ENCODE assay signal across 1 cellular context in the genomic region with DNA sequence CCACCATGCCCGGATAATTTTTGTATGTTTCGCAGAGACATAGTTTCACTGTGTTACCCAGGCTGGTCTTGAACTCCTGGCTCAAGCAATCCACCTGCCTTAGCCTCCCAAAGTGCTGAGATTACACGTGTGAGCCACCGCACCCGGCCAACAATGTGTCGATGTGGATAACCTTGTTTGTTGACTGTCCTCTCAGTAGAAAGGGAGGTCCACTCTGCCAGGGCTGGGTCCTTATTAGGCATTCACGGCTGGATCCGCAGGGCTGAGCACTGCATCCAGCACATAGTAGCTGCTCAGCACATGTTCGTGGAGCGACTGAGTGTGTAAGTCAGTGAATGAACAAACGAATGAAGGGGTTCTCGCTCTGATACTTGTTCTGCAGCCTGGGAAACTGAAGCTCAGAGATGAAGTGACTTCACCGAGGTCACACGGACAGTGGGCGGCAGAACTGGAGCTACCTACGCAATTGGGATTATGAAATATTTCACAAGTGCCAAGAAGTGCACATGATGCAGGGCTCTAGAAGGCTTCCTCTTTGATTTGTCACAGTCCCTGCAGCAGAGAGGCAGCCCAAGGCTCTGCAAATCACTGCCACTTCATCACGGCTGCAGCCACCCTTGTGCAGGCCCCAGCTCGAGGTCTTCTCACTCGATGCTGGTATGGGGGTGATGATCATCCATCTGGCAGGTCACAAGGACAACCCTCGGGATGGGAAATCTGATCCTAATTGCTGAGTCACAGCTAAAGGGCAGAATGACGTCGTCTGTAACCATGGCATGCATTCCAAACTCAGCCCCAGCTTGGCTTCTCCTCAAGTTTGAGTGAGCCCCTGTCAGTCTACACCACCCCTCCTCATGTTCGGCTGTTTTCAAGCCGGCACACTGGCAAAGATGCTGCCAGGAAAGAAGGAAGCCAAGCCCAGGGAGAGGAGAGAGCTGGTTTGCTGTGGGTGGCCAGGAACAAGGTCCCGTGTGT.
TF ChIP-seq lines count a peak whose summit lies in the region.

No MANE protein-coding gene starts in this region.

TF ChIP-seq in HepG2, 621 proteins besides CTCF, POLR2A, EP300 and RAD21 (continued from another document and continues in another):
- TF ChIP-seq, protein P1, sequence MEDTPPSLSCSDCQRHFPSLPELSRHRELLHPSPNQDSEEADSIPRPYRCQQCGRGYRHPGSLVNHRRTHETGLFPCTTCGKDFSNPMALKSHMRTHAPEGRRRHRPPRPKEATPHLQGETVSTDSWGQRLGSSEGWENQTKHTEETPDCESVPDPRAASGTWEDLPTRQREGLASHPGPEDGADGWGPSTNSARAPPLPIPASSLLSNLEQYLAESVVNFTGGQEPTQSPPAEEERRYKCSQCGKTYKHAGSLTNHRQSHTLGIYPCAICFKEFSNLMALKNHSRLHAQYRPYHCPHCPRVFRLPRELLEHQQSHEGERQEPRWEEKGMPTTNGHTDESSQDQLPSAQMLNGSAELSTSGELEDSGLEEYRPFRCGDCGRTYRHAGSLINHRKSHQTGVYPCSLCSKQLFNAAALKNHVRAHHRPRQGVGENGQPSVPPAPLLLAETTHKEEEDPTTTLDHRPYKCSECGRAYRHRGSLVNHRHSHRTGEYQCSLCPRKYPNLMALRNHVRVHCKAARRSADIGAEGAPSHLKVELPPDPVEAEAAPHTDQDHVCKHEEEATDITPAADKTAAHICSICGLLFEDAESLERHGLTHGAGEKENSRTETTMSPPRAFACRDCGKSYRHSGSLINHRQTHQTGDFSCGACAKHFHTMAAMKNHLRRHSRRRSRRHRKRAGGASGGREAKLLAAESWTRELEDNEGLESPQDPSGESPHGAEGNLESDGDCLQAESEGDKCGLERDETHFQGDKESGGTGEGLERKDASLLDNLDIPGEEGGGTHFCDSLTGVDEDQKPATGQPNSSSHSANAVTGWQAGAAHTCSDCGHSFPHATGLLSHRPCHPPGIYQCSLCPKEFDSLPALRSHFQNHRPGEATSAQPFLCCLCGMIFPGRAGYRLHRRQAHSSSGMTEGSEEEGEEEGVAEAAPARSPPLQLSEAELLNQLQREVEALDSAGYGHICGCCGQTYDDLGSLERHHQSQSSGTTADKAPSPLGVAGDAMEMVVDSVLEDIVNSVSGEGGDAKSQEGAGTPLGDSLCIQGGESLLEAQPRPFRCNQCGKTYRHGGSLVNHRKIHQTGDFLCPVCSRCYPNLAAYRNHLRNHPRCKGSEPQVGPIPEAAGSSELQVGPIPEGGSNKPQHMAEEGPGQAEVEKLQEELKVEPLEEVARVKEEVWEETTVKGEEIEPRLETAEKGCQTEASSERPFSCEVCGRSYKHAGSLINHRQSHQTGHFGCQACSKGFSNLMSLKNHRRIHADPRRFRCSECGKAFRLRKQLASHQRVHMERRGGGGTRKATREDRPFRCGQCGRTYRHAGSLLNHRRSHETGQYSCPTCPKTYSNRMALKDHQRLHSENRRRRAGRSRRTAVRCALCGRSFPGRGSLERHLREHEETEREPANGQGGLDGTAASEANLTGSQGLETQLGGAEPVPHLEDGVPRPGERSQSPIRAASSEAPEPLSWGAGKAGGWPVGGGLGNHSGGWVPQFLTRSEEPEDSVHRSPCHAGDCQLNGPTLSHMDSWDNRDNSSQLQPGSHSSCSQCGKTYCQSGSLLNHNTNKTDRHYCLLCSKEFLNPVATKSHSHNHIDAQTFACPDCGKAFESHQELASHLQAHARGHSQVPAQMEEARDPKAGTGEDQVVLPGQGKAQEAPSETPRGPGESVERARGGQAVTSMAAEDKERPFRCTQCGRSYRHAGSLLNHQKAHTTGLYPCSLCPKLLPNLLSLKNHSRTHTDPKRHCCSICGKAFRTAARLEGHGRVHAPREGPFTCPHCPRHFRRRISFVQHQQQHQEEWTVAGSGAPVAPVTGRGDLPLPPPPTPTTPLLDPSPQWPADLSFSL (CRISPR knock-in tag; IDR thresholded peaks at IDR 0.05) = no peak
- 0 out of 2 replicates have a peak, but pooled peaks have one; percentile 48 for TF ChIP-seq ZBTB38 (CRISPR knock-in tag; IDR thresholded peaks at IDR 0.05)
- TF ChIP-seq ZNF335 (CRISPR knock-in tag; IDR thresholded peaks at IDR 0.05) = peak; percentile 77
- TF ChIP-seq ZNF737 (CRISPR knock-in tag; IDR thresholded peaks at IDR 0.05; ENCODE audit: borderline replicate concordance) = no peak; the same call in 1 of the 2 replicates
- TF ChIP-seq, protein P2, sequence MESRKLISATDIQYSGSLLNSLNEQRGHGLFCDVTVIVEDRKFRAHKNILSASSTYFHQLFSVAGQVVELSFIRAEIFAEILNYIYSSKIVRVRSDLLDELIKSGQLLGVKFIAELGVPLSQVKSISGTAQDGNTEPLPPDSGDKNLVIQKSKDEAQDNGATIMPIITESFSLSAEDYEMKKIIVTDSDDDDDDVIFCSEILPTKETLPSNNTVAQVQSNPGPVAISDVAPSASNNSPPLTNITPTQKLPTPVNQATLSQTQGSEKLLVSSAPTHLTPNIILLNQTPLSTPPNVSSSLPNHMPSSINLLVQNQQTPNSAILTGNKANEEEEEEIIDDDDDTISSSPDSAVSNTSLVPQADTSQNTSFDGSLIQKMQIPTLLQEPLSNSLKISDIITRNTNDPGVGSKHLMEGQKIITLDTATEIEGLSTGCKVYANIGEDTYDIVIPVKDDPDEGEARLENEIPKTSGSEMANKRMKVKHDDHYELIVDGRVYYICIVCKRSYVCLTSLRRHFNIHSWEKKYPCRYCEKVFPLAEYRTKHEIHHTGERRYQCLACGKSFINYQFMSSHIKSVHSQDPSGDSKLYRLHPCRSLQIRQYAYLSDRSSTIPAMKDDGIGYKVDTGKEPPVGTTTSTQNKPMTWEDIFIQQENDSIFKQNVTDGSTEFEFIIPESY (CRISPR knock-in tag; IDR thresholded peaks at IDR 0.05) = 0 out of 2 replicates have a peak, but pooled peaks have one; percentile 7
- no peak for TF ChIP-seq ATAD3A (CRISPR knock-in tag; IDR thresholded peaks at IDR 0.05)
- peak; percentile 70; the same call in 1 of the 2 replicates for TF ChIP-seq MIER2 (CRISPR knock-in tag; IDR thresholded peaks at IDR 0.05)
- peak; percentile 27 for TF ChIP-seq SKI (IDR thresholded peaks at IDR 0.05; ENCODE audit: partially characterized antibody)
- peak; percentile 62; the same call in 1 of the 2 replicates for TF ChIP-seq CBX5 (CRISPR knock-in tag; IDR thresholded peaks at IDR 0.05; ENCODE audit: borderline replicate concordance)
- TF ChIP-seq MEIS1 (CRISPR knock-in tag; IDR thresholded peaks at IDR 0.05; ENCODE audit: borderline replicate concordance) = no peak; the same call in 1 of the 2 replicates
- TF ChIP-seq, protein P3, sequence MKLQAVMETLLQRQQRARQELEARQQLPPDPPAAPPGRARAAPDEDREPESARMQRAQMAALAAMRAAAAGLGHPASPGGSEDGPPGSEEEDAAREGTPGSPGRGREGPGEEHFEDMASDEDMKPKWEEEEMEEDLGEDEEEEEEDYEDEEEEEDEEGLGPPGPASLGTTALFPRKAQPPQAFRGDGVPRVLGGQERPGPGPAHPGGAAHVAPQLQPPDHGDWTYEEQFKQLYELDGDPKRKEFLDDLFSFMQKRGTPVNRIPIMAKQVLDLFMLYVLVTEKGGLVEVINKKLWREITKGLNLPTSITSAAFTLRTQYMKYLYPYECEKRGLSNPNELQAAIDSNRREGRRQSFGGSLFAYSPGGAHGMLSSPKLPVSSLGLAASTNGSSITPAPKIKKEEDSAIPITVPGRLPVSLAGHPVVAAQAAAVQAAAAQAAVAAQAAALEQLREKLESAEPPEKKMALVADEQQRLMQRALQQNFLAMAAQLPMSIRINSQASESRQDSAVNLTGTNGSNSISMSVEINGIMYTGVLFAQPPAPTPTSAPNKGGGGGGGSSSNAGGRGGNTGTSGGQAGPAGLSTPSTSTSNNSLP (IDR thresholded peaks at IDR 0.05; ENCODE audit: low read depth, low read length) = peak; percentile 52; the same call in 1 of the 2 replicates
- peak; percentile 63; the same call in 1 of the 2 replicates for TF ChIP-seq BORCS8-MEF2B (CRISPR knock-in tag; IDR thresholded peaks at IDR 0.05)
- TF ChIP-seq, protein P4, sequence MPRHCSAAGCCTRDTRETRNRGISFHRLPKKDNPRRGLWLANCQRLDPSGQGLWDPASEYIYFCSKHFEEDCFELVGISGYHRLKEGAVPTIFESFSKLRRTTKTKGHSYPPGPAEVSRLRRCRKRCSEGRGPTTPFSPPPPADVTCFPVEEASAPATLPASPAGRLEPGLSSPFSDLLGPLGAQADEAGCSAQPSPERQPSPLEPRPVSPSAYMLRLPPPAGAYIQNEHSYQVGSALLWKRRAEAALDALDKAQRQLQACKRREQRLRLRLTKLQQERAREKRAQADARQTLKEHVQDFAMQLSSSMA (CRISPR knock-in tag; IDR thresholded peaks at IDR 0.05) = no peak
- peak; percentile 58; the same call in 1 of the 2 replicates for TF ChIP-seq SSRP1 (CRISPR knock-in tag; IDR thresholded peaks at IDR 0.05)
- TF ChIP-seq ZNF264 (CRISPR knock-in tag; IDR thresholded peaks at IDR 0.05) = no peak
- no peak; the same call in 1 of the 2 replicates for TF ChIP-seq KAT7 (CRISPR knock-in tag; IDR thresholded peaks at IDR 0.05; ENCODE audit: borderline replicate concordance)
- TF ChIP-seq ZBTB42 (CRISPR knock-in tag; IDR thresholded peaks at IDR 0.05) = no peak
- TF ChIP-seq HNRNPH1 (optimal IDR thresholded peaks at IDR 0.05; ENCODE audit: low read depth, low read length) = no peak
- no peak for TF ChIP-seq PTBP1 (IDR thresholded peaks at IDR 0.05; ENCODE audit: low read depth, low read length, poor library complexity, severe bottlenecking)
- peak; percentile 17 for TF ChIP-seq CBX1 (IDR thresholded peaks at IDR 0.05; ENCODE audit: low read depth)
- TF ChIP-seq, protein P5, sequence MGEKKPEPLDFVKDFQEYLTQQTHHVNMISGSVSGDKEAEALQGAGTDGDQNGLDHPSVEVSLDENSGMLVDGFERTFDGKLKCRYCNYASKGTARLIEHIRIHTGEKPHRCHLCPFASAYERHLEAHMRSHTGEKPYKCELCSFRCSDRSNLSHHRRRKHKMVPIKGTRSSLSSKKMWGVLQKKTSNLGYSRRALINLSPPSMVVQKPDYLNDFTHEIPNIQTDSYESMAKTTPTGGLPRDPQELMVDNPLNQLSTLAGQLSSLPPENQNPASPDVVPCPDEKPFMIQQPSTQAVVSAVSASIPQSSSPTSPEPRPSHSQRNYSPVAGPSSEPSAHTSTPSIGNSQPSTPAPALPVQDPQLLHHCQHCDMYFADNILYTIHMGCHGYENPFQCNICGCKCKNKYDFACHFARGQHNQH (CRISPR knock-in tag; IDR thresholded peaks at IDR 0.05) = no peak
- TF ChIP-seq REPIN1 (CRISPR knock-in tag; IDR thresholded peaks at IDR 0.05; ENCODE audit: borderline replicate concordance, low read depth) = peak; percentile 78; the same call in 1 of the 2 replicates
- peak; percentile 84; the same call in 1 of the 2 replicates for TF ChIP-seq KLF6 (CRISPR knock-in tag; IDR thresholded peaks at IDR 0.05)
- peak; percentile 43 for TF ChIP-seq ASH2L (IDR thresholded peaks at IDR 0.05; ENCODE audit: insufficient read length, low read depth, low read length)
- peak; percentile 54; the same call in 1 of the 2 replicates for TF ChIP-seq ZNF672 (CRISPR knock-in tag; IDR thresholded peaks at IDR 0.05)
- TF ChIP-seq FOXK2 (IDR thresholded peaks at IDR 0.05) = no peak
- TF ChIP-seq PRPF4 (IDR thresholded peaks at IDR 0.05; ENCODE audit: low read depth, low read length, poor library complexity, severe bottlenecking) = no peak
- TF ChIP-seq ZNF589 (CRISPR knock-in tag; conservative IDR thresholded peaks at IDR 0.05) = no peak; the same call in 1 of the 2 replicates
- TF ChIP-seq ZNF550 (CRISPR knock-in tag; IDR thresholded peaks at IDR 0.05; ENCODE audit: borderline replicate concordance) = peak; percentile 37; the same call in 1 of the 2 replicates
- TF ChIP-seq MTF1 (CRISPR knock-in tag; IDR thresholded peaks at IDR 0.05) = no peak
- TF ChIP-seq MED13 (CRISPR knock-in tag; IDR thresholded peaks at IDR 0.05) = no peak; the same call in 1 of the 2 replicates
- TF ChIP-seq, protein P6, sequence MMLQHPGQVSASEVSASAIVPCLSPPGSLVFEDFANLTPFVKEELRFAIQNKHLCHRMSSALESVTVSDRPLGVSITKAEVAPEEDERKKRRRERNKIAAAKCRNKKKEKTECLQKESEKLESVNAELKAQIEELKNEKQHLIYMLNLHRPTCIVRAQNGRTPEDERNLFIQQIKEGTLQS (CRISPR knock-in tag; IDR thresholded peaks at IDR 0.05) = peak; percentile 57
- no peak for TF ChIP-seq LCORL (IDR thresholded peaks at IDR 0.05)
- peak; percentile 67; the same call in 1 of the 2 replicates for TF ChIP-seq LCORL (CRISPR knock-in tag; IDR thresholded peaks at IDR 0.05)
- peak; percentile 39; the same call in 1 of the 2 replicates for TF ChIP-seq RFX1 (IDR thresholded peaks at IDR 0.05)
- peak; percentile 65; the same call in 1 of the 2 replicates for TF ChIP-seq SAP130 (CRISPR knock-in tag; IDR thresholded peaks at IDR 0.05; ENCODE audit: low read depth)
- TF ChIP-seq ZNF761 (CRISPR knock-in tag; conservative IDR thresholded peaks at IDR 0.05) = no peak
- TF ChIP-seq ZNF468 (CRISPR knock-in tag; IDR thresholded peaks at IDR 0.05) = no peak
- no peak; the same call in 1 of the 2 replicates for TF ChIP-seq FOXO1 (CRISPR knock-in tag; IDR thresholded peaks at IDR 0.05)
- TF ChIP-seq, protein P7, sequence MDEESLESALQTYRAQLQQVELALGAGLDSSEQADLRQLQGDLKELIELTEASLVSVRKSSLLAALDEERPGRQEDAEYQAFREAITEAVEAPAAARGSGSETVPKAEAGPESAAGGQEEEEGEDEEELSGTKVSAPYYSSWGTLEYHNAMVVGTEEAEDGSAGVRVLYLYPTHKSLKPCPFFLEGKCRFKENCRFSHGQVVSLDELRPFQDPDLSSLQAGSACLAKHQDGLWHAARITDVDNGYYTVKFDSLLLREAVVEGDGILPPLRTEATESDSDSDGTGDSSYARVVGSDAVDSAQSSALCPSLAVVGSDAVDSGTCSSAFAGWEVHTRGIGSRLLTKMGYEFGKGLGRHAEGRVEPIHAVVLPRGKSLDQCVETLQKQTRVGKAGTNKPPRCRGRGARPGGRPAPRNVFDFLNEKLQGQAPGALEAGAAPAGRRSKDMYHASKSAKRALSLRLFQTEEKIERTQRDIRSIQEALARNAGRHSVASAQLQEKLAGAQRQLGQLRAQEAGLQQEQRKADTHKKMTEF (CRISPR knock-in tag; IDR thresholded peaks at IDR 0.05) = peak; percentile 74; the same call in 1 of the 2 replicates
- TF ChIP-seq HDAC2 (CRISPR knock-in tag; IDR thresholded peaks at IDR 0.05) = peak; percentile 39; the same call in 1 of the 2 replicates
- TF ChIP-seq ZNF850 (CRISPR knock-in tag; conservative IDR thresholded peaks at IDR 0.05) = no peak
- TF ChIP-seq, protein P8, sequence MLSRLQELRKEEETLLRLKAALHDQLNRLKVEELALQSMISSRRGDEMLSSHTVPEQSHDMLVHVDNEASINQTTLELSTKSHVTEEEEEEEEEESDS (CRISPR knock-in tag; IDR thresholded peaks at IDR 0.05; ENCODE audit: borderline replicate concordance) = no peak; the same call in 1 of the 2 replicates
- TF ChIP-seq ZNF354B (CRISPR knock-in tag; IDR thresholded peaks at IDR 0.05) = peak; percentile 90; the same call in 1 of the 2 replicates
